In the genomic region with DNA sequence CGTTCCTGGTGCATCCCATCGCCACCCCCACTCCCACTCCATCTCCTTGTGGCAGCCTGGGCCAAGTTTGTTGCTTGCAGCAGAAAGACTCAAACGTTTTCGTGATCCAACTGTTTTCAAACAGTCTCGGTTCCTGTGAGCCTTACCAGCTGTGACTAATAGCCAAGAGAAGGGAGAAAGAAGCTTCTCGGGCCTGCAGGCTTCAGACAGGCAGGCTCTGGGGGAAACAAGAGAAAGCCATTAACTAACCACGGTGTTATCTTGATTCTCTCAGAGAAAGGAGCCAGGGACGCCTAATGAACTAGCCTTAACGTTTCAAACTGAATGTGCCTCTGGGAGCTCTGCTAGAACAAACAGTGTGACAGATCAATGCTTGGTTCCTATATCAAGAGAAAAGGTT, we compare ENCODE assay signal across 24 cellular contexts.
"Had no signal": no experiment of that assay in that cellular context is flagged by ENCODE, and none has a peak within 500 bp of the region (broad histone marks: within the 10 kb centered on the region; RNA-seq: fewer than 3 reads in every experiment).

No MANE protein-coding gene starts in this region.

- H3K4me3 ChIP-seq: breast epithelium, coronary artery, esophagus squamous epithelium, gastrocnemius medialis, heart left ventricle, left lung, lung, right lobe of liver, skin epidermis, transverse colon, vagina had no signal

- H3K27me3 ChIP-seq: breast epithelium, esophagus squamous epithelium, gastrocnemius medialis, heart left ventricle, left lung, right lobe of liver, transverse colon, vagina had no signal

- H3K79me2 ChIP-seq: parathyroid adenoma had no signal

- H3K36me3 Mint-ChIP-seq: activated naive CD8-positive, alpha-beta T cell treated with anti-CD3 and anti-CD28 coated beads for 36 hours; natural killer cell; stimulated activated naive B cell treated with anti-CD40 and anti-IgM and Interleukin-4, amounts not matched to agents 10 μg/mL and 1 μg/mL and 100 μg/mL, for 72 hours had no signal

- H3K27me3 Mint-ChIP-seq: stimulated activated naive B cell treated with anti-CD40 and anti-IgM and Interleukin-4, amounts not matched to agents 10 μg/mL and 1 μg/mL and 100 μg/mL, for 72 hours had no signal

- H3K27ac Mint-ChIP-seq: activated naive CD8-positive, alpha-beta T cell treated with anti-CD3 and anti-CD28 coated beads for 36 hours; natural killer cell; stimulated activated naive B cell treated with anti-CD40 and anti-IgM and Interleukin-4, amounts not matched to agents 10 μg/mL and 1 μg/mL and 100 μg/mL, for 72 hours; WTC11 had no signal

- H3K9me3 ChIP-seq: gastrocnemius medialis, transverse colon, vagina had no signal

- H3K9ac ChIP-seq: parathyroid adenoma had no signal

- H3K27ac ChIP-seq: breast epithelium, coronary artery, esophagus squamous epithelium, gastrocnemius medialis, heart left ventricle, left lung, parathyroid adenoma, right lobe of liver, skin epidermis, transverse colon, vagina had no signal

- H2AFZ ChIP-seq: parathyroid adenoma had no signal

- DNase-seq: activated CD8-positive, alpha-beta memory T cell treated with anti-CD3 and anti-CD28 coated beads for 24 hours; activated CD8-positive, alpha-beta memory T cell treated with anti-CD3 and anti-CD28 coated beads, Interleukin-2, amount 50 U/mL, for 4 hours; activated naive CD4-positive, alpha-beta T cell treated with Interleukin-2 at 50 U/mL for 16 hours; activated naive CD8-positive, alpha-beta T cell treated with anti-CD3 and anti-CD28 coated beads for 36 hours; activated T-cell treated with anti-CD3 and anti-CD28 coated beads, Interleukin-2, amount 50 U/mL, for 48 hours; esophagus squamous epithelium; gastrocnemius medialis; heart left ventricle; left lung; midbrain; natural killer cell; nucleus accumbens; right lobe of liver; stimulated activated CD8-positive, alpha-beta memory T cell treated with anti-CD3 and anti-CD28 coated beads, Interleukin-4, amount 100 ng/mL, for 48 hours; stimulated activated naive B cell treated with anti-CD40 and anti-IgM and Interleukin-4, amounts not matched to agents 10 μg/mL and 1 μg/mL and 100 μg/mL, for 72 hours; T-helper 9 cell; transverse colon had no signal

- ATAC-seq: gastrocnemius medialis; heart left ventricle; left lung; natural killer cell; right lobe of liver; stimulated activated naive B cell treated with anti-CD40 and anti-IgM and Interleukin-4, amounts not matched to agents 10 μg/mL and 1 μg/mL and 100 μg/mL, for 72 hours; WTC11 had no signal

- H3K4me3 Mint-ChIP-seq: activated naive CD8-positive, alpha-beta T cell treated with anti-CD3 and anti-CD28 coated beads for 36 hours; natural killer cell; stimulated activated naive B cell treated with anti-CD40 and anti-IgM and Interleukin-4, amounts not matched to agents 10 μg/mL and 1 μg/mL and 100 μg/mL, for 72 hours; WTC11 had no signal

- H3K36me3 ChIP-seq: breast epithelium, esophagus squamous epithelium, gastrocnemius medialis, heart left ventricle, left lung, right lobe of liver, transverse colon, vagina had no signal

- H3K4me1 Mint-ChIP-seq: activated naive CD8-positive, alpha-beta T cell treated with anti-CD3 and anti-CD28 coated beads for 36 hours; natural killer cell; stimulated activated naive B cell treated with anti-CD40 and anti-IgM and Interleukin-4, amounts not matched to agents 10 μg/mL and 1 μg/mL and 100 μg/mL, for 72 hours had no signal

- H3K4me1 ChIP-seq: breast epithelium, esophagus squamous epithelium, gastrocnemius medialis, heart left ventricle, left lung, parathyroid adenoma, right lobe of liver, transverse colon, vagina had no signal
